ENCODE assay signal across 17 cellular contexts in genomic region chr16:49277386-49277742, GRCh38. TPM values are rescaled to one million over a fixed set of nuclear protein-coding genes. Genes with fewer than 3 reads are reported as not detected.
DNase-seq lines count a peak whose midpoint lies in the region; ATAC-seq and TF ChIP-seq lines count a peak whose summit lies in the region.
"Had no signal": no experiment of that assay in that cellular context is flagged by ENCODE, and none has a peak within 500 bp of the region (broad histone marks: within the 10 kb centered on the region; RNA-seq: fewer than 3 reads in every experiment).

No MANE protein-coding gene starts in this region.

- H3K36me3 ChIP-seq in HUES6 (ENCODE audit: control insufficient read depth, insufficient read depth, low read length): no peaks in the 10 kb centered on the region
- H3K36me3 ChIP-seq: HAP-1 had no signal

- CTCF ChIA-PET in activated CD4-positive, alpha-beta memory T cell treated with anti-CD3 and anti-CD28 coated beads for 36 hours (lab: Charles Lee): no interaction called here

- no peak overlapping the region for H3K4me3 Mint-ChIP-seq in stimulated activated naive CD8-positive, alpha-beta T cell treated with anti-CD3 and anti-CD28 coated beads, Interleukin-15, amount 100 ng/mL, for 72 hours
- H3K4me3 Mint-ChIP-seq in activated CD4-positive, alpha-beta memory T cell treated with anti-CD3 and anti-CD28 coated beads for 36 hours: no peak overlapping the region
- H3K4me3 Mint-ChIP-seq: CD8-positive, alpha-beta T cell had no signal

- no peaks in the 10 kb centered on the region for H3K9me3 Mint-ChIP-seq in stimulated activated naive CD8-positive, alpha-beta T cell treated with anti-CD3 and anti-CD28 coated beads, Interleukin-15, amount 100 ng/mL, for 72 hours
- H3K9me3 Mint-ChIP-seq in activated CD4-positive, alpha-beta memory T cell treated with anti-CD3 and anti-CD28 coated beads for 36 hours: no peaks in the 10 kb centered on the region
- H3K9me3 Mint-ChIP-seq: CD8-positive, alpha-beta T cell had no signal

- H3K9ac ChIP-seq in HUES6 (ENCODE audit: low read length): no peak overlapping the region
- H3K9ac ChIP-seq: SK-N-SH had no signal

- peaks cover 34% of the 10 kb centered on the region for H3K4me1 Mint-ChIP-seq in stimulated activated naive CD8-positive, alpha-beta T cell treated with anti-CD3 and anti-CD28 coated beads, Interleukin-15, amount 100 ng/mL, for 72 hours
- peaks cover 5% of the 10 kb centered on the region for H3K4me1 Mint-ChIP-seq in activated CD4-positive, alpha-beta memory T cell treated with anti-CD3 and anti-CD28 coated beads for 36 hours (ENCODE audit: low read depth)

- no peak for TF ChIP-seq CTCF in coronary artery (IDR thresholded peaks at IDR 0.05)

- peaks cover 39% of the 10 kb centered on the region for H3K4me1 ChIP-seq in HUES6 (ENCODE audit: control insufficient read depth, insufficient read depth, low read length)

- DNase-seq in coronary artery (ENCODE audit: low spot score) (no peak), left kidney (ENCODE audit: low read depth, low spot score) (peak; percentile 8)
- DNase-seq in activated T-cell treated with anti-CD3 and anti-CD28 coated beads, Interleukin-2, amount 50 U/mL, for 48 hours: no peak
- DNase-seq in stimulated activated naive CD8-positive, alpha-beta T cell treated with anti-CD3 and anti-CD28 coated beads, Interleukin-15, amount 100 ng/mL, for 72 hours: no peak
- no peak for DNase-seq in activated CD4-positive, alpha-beta memory T cell treated with anti-CD3 and anti-CD28 coated beads for 36 hours
- DNase-seq: CD8-positive, alpha-beta T cell; NCI-H1048; NCI-H1694; NCI-H446; NCI-H748 treated with DMSO at 0.1 percent for 48 hours; PC-9; SK-N-SH had no signal

- H3K4me3 ChIP-seq in HUES6 (ENCODE audit: low read depth, low read length) (peak overlapping the region; percentile 42), coronary artery (peak overlapping the region; percentile 44)
- H3K4me3 ChIP-seq: HAP-1, K562, PC-9 had no signal

- H3K27me3 Mint-ChIP-seq in stimulated activated naive CD8-positive, alpha-beta T cell treated with anti-CD3 and anti-CD28 coated beads, Interleukin-15, amount 100 ng/mL, for 72 hours: peaks cover 92% of the 10 kb centered on the region
- peaks cover 57% of the 10 kb centered on the region for H3K27me3 Mint-ChIP-seq in activated CD4-positive, alpha-beta memory T cell treated with anti-CD3 and anti-CD28 coated beads for 36 hours

- H3K36me3 Mint-ChIP-seq in activated CD4-positive, alpha-beta memory T cell treated with anti-CD3 and anti-CD28 coated beads for 36 hours: no peaks in the 10 kb centered on the region
- H3K36me3 Mint-ChIP-seq: CD8-positive, alpha-beta T cell had no signal

- no peaks in the 10 kb centered on the region for H3K9me3 ChIP-seq in HUES6 (ENCODE audit: control insufficient read depth, insufficient read depth, low read depth, low read length)
- H3K9me3 ChIP-seq: HAP-1, SK-N-SH had no signal

- no peak for ATAC-seq in HG03097 (IDR thresholded peaks at IDR 0.05; ENCODE audit: low FRiP score, unreplicated experiment)
- no peak for ATAC-seq in stimulated activated naive CD8-positive, alpha-beta T cell treated with anti-CD3 and anti-CD28 coated beads, Interleukin-15, amount 100 ng/mL, for 72 hours
- ATAC-seq: CD8-positive, alpha-beta T cell; K562 had no signal

- no peak overlapping the region for H3K27ac ChIP-seq in HUES6 (ENCODE audit: low read depth, low read length)
- H3K27ac ChIP-seq in coronary artery: no peak overlapping the region
- H3K27ac ChIP-seq: PC-9 had no signal

- POLR2A ChIA-PET in activated CD4-positive, alpha-beta memory T cell treated with anti-CD3 and anti-CD28 coated beads for 36 hours (lab: Charles Lee): no interaction called here

- H3K27me3 ChIP-seq in HUES6 (ENCODE audit: control insufficient read depth, insufficient read depth, low read length): peaks cover 93% of the 10 kb centered on the region

- no peak overlapping the region for H3K27ac Mint-ChIP-seq in stimulated activated naive CD8-positive, alpha-beta T cell treated with anti-CD3 and anti-CD28 coated beads, Interleukin-15, amount 100 ng/mL, for 72 hours
- H3K27ac Mint-ChIP-seq in activated CD4-positive, alpha-beta memory T cell treated with anti-CD3 and anti-CD28 coated beads for 36 hours: no peak overlapping the region
- H3K27ac Mint-ChIP-seq: CD8-positive, alpha-beta T cell had no signal

- intact Hi-C loops in activated CD4-positive, alpha-beta memory T cell treated with anti-CD3 and anti-CD28 coated beads for 36 hours (cut with micrococcal nuclease): no loop called here

RNA-seq across cellular contexts. Expression of gene CBLN1, which starts 4.3 kb away (rescaled TPM):
- not detected for total RNA-seq in activated CD4-positive, alpha-beta memory T cell treated with anti-CD3 and anti-CD28 coated beads for 36 hours
- total RNA-seq: CD8-positive, alpha-beta T cell; HT1080; K562; PC-9 had no signal
